In the genomic region with DNA sequence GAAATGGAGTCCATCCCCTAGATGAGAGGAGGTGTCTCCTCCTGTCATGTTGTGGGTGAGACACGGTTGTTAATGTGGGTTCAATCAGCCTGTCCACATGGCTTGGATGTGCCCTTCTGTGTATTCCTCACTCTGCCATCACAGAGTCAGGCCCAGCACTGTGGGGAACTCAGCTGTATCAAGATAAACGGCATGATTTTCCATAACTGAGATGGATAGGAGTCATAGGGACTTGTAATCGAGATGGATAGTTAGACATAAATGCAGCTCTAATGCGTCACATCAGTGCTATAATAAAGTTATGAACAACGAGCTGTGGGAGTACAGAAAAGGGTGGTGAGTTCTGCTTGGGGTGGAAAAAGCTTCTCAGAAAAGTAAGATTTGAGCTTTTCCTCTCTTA, we compare ENCODE assay signal across 33 cellular contexts.
"Had no signal": no experiment of that assay in that cellular context is flagged by ENCODE, and none has a peak within 500 bp of the region (broad histone marks: within the 10 kb centered on the region; RNA-seq: fewer than 3 reads in every experiment).

No MANE protein-coding gene starts in this region.

- H3K36me3 ChIP-seq: MG63 had no signal

- H3K4me2 ChIP-seq: KMS-11 had no signal

- H3K27me3 ChIP-seq: MG63 had no signal

- H3K27ac ChIP-seq: KMS-11 had no signal

- H3K4me3 ChIP-seq: MG63 had no signal

- H3K9ac ChIP-seq: KMS-11 had no signal

- H3K9me3 ChIP-seq: MG63 had no signal

- DNase-seq: Karpas-422, Kasumi-1, KG1, MG63, MM.1S, NCI-H1048, NCI-H1092, NCI-H1092 treated with DMSO at 0.1 percent for 48 hours, NCI-H1105, NCI-H1105 treated with DMSO at 0.1 percent for 48 hours, NCI-H1417 treated with DMSO at 0.1 percent for 48 hours, NCI-H1436, NCI-H1436 treated with DMSO at 0.1 percent for 48 hours, NCI-H146, NCI-H1694, NCI-H1694 treated with DMSO at 0.1 percent for 48 hours, NCI-H187, NCI-H187 treated with DMSO at 0.1 percent for 48 hours, NCI-H1930, NCI-H2029, NCI-H2029 treated with DMSO at 0.1 percent for 48 hours, NCI-H2081 treated with DMSO at 0.1 percent for 48 hours, NCI-H2107, NCI-H2171, NCI-H2171 treated with DMSO at 0.1 percent for 48 hours, NCI-H2227 treated with DMSO at 0.1 percent for 48 hours, NCI-H226, NCI-H345, NCI-H446, NCI-H446 treated with DMSO at 0.1 percent for 48 hours, NCI-H510A, NCI-H510A treated with DMSO at 0.1 percent for 48 hours had no signal
